Comparison of ENCODE assay signal across 1 cellular context in the genomic region with DNA sequence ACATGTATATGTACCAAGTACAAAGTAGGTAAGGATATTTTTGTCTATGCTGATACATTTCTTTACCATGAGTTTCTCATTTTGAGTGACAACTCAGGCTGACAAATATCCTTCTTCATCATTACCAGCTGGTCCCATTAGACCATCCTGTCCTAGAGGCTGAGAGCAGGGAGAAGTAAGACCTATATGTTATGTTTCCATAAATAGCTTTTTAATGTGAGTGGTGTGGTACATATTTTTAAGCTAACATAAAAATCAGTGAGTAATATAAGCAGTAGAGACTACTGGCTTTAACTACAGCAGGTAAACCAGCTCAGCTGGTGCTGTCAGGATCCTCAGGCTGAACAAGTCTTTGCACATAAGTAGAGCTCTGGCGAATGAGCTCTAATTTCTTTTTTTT.
TF ChIP-seq lines count a peak whose summit lies in the region.

No MANE protein-coding gene starts in this region.

TF ChIP-seq in WTC11, 78 proteins besides CTCF, POLR2A, EP300 and RAD21 (continued from another document):
- TF ChIP-seq ZNF425 (CRISPR knock-in tag; conservative IDR thresholded peaks at IDR 0.05) (no peak), TEAD4 (CRISPR knock-in tag; IDR thresholded peaks at IDR 0.05) (no peak)
